Comparison of ENCODE assay signal across 2 cellular contexts in the genomic region with DNA sequence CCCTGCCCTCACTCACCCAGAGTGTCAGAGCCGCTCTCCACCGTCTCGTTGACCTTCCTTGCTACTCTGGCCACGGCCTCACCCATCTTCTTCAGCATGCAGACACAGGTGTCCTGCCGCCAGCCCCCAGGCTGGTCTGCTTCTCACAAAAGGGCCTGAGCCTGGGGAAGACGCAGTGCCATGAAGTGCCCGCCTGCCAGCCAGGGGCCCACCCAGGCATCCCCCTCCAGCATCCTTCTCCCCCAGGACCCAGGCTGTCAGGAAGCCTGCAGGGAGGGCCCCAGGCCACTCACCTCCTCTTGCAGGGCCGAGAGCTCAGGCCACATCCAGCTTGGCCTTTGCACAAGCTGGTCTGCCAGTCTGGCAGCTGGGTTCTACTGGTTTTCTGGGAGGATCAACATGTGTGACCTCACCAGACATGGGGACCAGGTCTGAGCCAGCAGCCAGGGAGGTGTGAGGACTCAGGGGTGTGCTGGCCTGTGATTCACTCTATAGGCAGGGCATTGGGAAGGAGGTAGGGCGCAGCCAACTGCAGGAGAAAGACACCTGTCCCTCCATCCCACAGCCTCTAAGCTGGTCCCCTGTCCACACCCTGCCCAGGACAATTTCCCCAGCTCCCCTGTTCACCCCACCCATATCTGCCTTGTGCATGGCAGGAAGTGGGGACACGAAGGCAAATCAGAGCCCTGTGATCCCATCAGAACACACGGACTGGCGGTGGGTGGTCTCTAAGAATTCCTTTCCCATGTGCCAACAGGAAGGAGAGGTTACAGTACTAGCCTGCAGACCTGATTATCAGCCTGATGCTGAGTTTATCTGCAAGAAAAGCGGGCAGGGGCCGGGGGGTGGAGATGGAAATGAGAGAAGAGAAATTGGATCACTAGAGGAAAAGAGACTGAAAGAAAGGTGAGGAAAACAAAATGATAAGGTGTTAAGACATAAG.
TF ChIP-seq lines count a peak whose summit lies in the region.

No MANE protein-coding gene starts in this region.

TF ChIP-seq in IMR-90, 13 proteins besides CTCF, POLR2A, EP300 and RAD21:
- TF ChIP-seq BHLHE40 (IDR thresholded peaks at IDR 0.05; ENCODE audit: low read depth, low read length) (no peak), MAFK (IDR thresholded peaks at IDR 0.05; ENCODE audit: low read depth, low read length) (no peak), FOS (IDR thresholded peaks at IDR 0.05; ENCODE audit: low read depth, low read length) (no peak), MAZ (IDR thresholded peaks at IDR 0.05; ENCODE audit: borderline replicate concordance, low read depth, low read length) (no peak), CEBPB (IDR thresholded peaks at IDR 0.05; ENCODE audit: low read depth, low read length) (no peak), CHD1 (IDR thresholded peaks at IDR 0.05; ENCODE audit: low read depth, low read length) (no peak), RCOR1 (IDR thresholded peaks at IDR 0.05; ENCODE audit: insufficient replicate concordance, low read length) (no peak), RFX5 (IDR thresholded peaks at IDR 0.05; ENCODE audit: low read depth, low read length) (no peak), MXI1 (IDR thresholded peaks at IDR 0.05; ENCODE audit: borderline replicate concordance, low read depth, low read length) (no peak), NFE2L2 (IDR thresholded peaks at IDR 0.05; ENCODE audit: low read depth, low read length) (no peak), SMC3 (IDR thresholded peaks at IDR 0.05; ENCODE audit: low read depth, low read length) (no peak)
- TF ChIP-seq, protein P1, sequence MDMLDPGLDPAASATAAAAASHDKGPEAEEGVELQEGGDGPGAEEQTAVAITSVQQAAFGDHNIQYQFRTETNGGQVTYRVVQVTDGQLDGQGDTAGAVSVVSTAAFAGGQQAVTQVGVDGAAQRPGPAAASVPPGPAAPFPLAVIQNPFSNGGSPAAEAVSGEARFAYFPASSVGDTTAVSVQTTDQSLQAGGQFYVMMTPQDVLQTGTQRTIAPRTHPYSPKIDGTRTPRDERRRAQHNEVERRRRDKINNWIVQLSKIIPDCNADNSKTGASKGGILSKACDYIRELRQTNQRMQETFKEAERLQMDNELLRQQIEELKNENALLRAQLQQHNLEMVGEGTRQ (IDR thresholded peaks at IDR 0.05; ENCODE audit: low read depth, low read length) = no peak
- TF ChIP-seq, protein P2, sequence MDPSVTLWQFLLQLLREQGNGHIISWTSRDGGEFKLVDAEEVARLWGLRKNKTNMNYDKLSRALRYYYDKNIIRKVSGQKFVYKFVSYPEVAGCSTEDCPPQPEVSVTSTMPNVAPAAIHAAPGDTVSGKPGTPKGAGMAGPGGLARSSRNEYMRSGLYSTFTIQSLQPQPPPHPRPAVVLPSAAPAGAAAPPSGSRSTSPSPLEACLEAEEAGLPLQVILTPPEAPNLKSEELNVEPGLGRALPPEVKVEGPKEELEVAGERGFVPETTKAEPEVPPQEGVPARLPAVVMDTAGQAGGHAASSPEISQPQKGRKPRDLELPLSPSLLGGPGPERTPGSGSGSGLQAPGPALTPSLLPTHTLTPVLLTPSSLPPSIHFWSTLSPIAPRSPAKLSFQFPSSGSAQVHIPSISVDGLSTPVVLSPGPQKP (IDR thresholded peaks at IDR 0.05; ENCODE audit: borderline replicate concordance, low read depth, low read length) = no peak

TF ChIP-seq in GM12878, 131 proteins besides CTCF, POLR2A, EP300 and RAD21:
- TF ChIP-seq CBX5 (IDR thresholded peaks at IDR 0.05; ENCODE audit: low read depth) = no peak
- TF ChIP-seq, protein P3, sequence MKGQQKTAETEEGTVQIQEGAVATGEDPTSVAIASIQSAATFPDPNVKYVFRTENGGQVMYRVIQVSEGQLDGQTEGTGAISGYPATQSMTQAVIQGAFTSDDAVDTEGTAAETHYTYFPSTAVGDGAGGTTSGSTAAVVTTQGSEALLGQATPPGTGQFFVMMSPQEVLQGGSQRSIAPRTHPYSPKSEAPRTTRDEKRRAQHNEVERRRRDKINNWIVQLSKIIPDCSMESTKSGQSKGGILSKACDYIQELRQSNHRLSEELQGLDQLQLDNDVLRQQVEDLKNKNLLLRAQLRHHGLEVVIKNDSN (IDR thresholded peaks at IDR 0.05; ENCODE audit: borderline replicate concordance, extremely low read length, insufficient read depth, low read depth, low read length) = peak; percentile 2
